Comparison of ENCODE assay signal across 15 cellular contexts in genomic region chr6:5522147-5522546, GRCh38.
DNase-seq lines count a peak whose midpoint lies in the region; ATAC-seq and TF ChIP-seq lines count a peak whose summit lies in the region.
"Had no signal": no experiment of that assay in that cellular context is flagged by ENCODE, and none has a peak within 500 bp of the region (broad histone marks: within the 10 kb centered on the region; RNA-seq: fewer than 3 reads in every experiment).

No MANE protein-coding gene starts in this region.

- H3K27ac ChIP-seq in adrenal gland: no peak overlapping the region
- H3K27ac ChIP-seq: PC-9 had no signal

- H3K36me3 ChIP-seq in adrenal gland (replicated peaks in 1 of 2): no peaks in the 10 kb centered on the region

- peaks cover 50% of the 10 kb centered on the region for H3K4me1 Mint-ChIP-seq in activated naive CD4-positive, alpha-beta T cell treated with anti-CD3 and anti-CD28 coated beads, Interleukin-2, amount 10 ng/mL, durations not matched to agents 7 days and 5 days
- H3K4me1 Mint-ChIP-seq in activated CD8-positive, alpha-beta T cell treated with anti-CD3 and anti-CD28 coated beads for 36 hours (ENCODE audit: low read depth): peaks cover 38% of the 10 kb centered on the region
- H3K4me1 Mint-ChIP-seq in stimulated activated effector memory CD8-positive, alpha-beta T cell treated with anti-CD3 and anti-CD28 coated beads, Interleukin-12 subunit alpha, Interleukin-12 subunit beta, amount 100 ng/mL, for 72 hours: peaks cover 37% of the 10 kb centered on the region
- H3K4me1 Mint-ChIP-seq: H9 had no signal

- no peak overlapping the region for H3K4me3 ChIP-seq in NB4 (ENCODE audit: low read depth, low read length)
- H3K4me3 ChIP-seq in adrenal gland: no peak overlapping the region
- H3K4me3 ChIP-seq: PC-9 had no signal

- no peaks in the 10 kb centered on the region for H3K9me3 Mint-ChIP-seq in activated naive CD4-positive, alpha-beta T cell treated with anti-CD3 and anti-CD28 coated beads, Interleukin-2, amount 10 ng/mL, durations not matched to agents 7 days and 5 days
- H3K9me3 Mint-ChIP-seq in activated CD8-positive, alpha-beta T cell treated with anti-CD3 and anti-CD28 coated beads for 36 hours: no peaks in the 10 kb centered on the region
- no peaks in the 10 kb centered on the region for H3K9me3 Mint-ChIP-seq in stimulated activated effector memory CD8-positive, alpha-beta T cell treated with anti-CD3 and anti-CD28 coated beads, Interleukin-12 subunit alpha, Interleukin-12 subunit beta, amount 100 ng/mL, for 72 hours
- H3K9me3 Mint-ChIP-seq: H9 had no signal

- H3K36me3 Mint-ChIP-seq in activated naive CD4-positive, alpha-beta T cell treated with anti-CD3 and anti-CD28 coated beads, Interleukin-2, amount 10 ng/mL, durations not matched to agents 7 days and 5 days: peaks cover 14% of the 10 kb centered on the region
- H3K36me3 Mint-ChIP-seq in activated CD8-positive, alpha-beta T cell treated with anti-CD3 and anti-CD28 coated beads for 36 hours (ENCODE audit: low read depth): no peaks in the 10 kb centered on the region
- H3K36me3 Mint-ChIP-seq in stimulated activated effector memory CD8-positive, alpha-beta T cell treated with anti-CD3 and anti-CD28 coated beads, Interleukin-12 subunit alpha, Interleukin-12 subunit beta, amount 100 ng/mL, for 72 hours: peaks cover 11% of the 10 kb centered on the region

- POLR2A ChIA-PET in activated CD8-positive, alpha-beta T cell treated with anti-CD3 and anti-CD28 coated beads for 36 hours (lab: Charles Lee): no interaction called here

- H3K27ac Mint-ChIP-seq in activated naive CD4-positive, alpha-beta T cell treated with anti-CD3 and anti-CD28 coated beads, Interleukin-2, amount 10 ng/mL, durations not matched to agents 7 days and 5 days: peak overlapping the region; percentile 83
- no peak overlapping the region for H3K27ac Mint-ChIP-seq in activated CD8-positive, alpha-beta T cell treated with anti-CD3 and anti-CD28 coated beads for 36 hours
- H3K27ac Mint-ChIP-seq in stimulated activated effector memory CD8-positive, alpha-beta T cell treated with anti-CD3 and anti-CD28 coated beads, Interleukin-12 subunit alpha, Interleukin-12 subunit beta, amount 100 ng/mL, for 72 hours: no peak overlapping the region
- H3K27ac Mint-ChIP-seq: H9 had no signal

- no peaks in the 10 kb centered on the region for H3K27me3 Mint-ChIP-seq in activated naive CD4-positive, alpha-beta T cell treated with anti-CD3 and anti-CD28 coated beads, Interleukin-2, amount 10 ng/mL, durations not matched to agents 7 days and 5 days
- no peaks in the 10 kb centered on the region for H3K27me3 Mint-ChIP-seq in activated CD8-positive, alpha-beta T cell treated with anti-CD3 and anti-CD28 coated beads for 36 hours

- H3K27me3 ChIP-seq in adrenal gland: no peaks in the 10 kb centered on the region

- H3K4me1 ChIP-seq in adrenal gland (replicated peaks in 1 of 2): no peaks in the 10 kb centered on the region

- no peak overlapping the region for H3K4me3 Mint-ChIP-seq in activated naive CD4-positive, alpha-beta T cell treated with anti-CD3 and anti-CD28 coated beads, Interleukin-2, amount 10 ng/mL, durations not matched to agents 7 days and 5 days
- no peak overlapping the region for H3K4me3 Mint-ChIP-seq in activated CD8-positive, alpha-beta T cell treated with anti-CD3 and anti-CD28 coated beads for 36 hours
- H3K4me3 Mint-ChIP-seq in stimulated activated effector memory CD8-positive, alpha-beta T cell treated with anti-CD3 and anti-CD28 coated beads, Interleukin-12 subunit alpha, Interleukin-12 subunit beta, amount 100 ng/mL, for 72 hours: no peak overlapping the region
- H3K4me3 Mint-ChIP-seq: H9 had no signal

- intact Hi-C loops in activated CD8-positive, alpha-beta T cell treated with anti-CD3 and anti-CD28 coated beads for 36 hours (cut with micrococcal nuclease): no loop called here
- intact Hi-C loops in adrenal gland (cut with DNase I): no loop called here

- no peak for ATAC-seq in activated CD8-positive, alpha-beta T cell treated with anti-CD3 and anti-CD28 coated beads for 36 hours
- ATAC-seq in stimulated activated effector memory CD8-positive, alpha-beta T cell treated with anti-CD3 and anti-CD28 coated beads, Interleukin-12 subunit alpha, Interleukin-12 subunit beta, amount 100 ng/mL, for 72 hours: peak; percentile 49
- ATAC-seq: HepG2 had no signal

- H3K9me3 ChIP-seq in adrenal gland (replicated peaks in 1 of 3): no peaks in the 10 kb centered on the region

- DNase-seq in activated naive CD4-positive, alpha-beta T cell treated with anti-CD3 and anti-CD28 coated beads, Interleukin-2, amount 10 ng/mL, durations not matched to agents 7 days and 5 days: no peak
- no peak for DNase-seq in activated naive CD4-positive, alpha-beta T cell treated with anti-CD3 and anti-CD28 coated beads, Interleukin-2, amount 50 U/mL, for 16 hours
- DNase-seq in NB4 (ENCODE audit: low read depth) (peak; percentile 33), adrenal gland (no peak), COR-L47 (lab: John Stamatoyannopoulos, UW) (no peak), 8988T (no peak)
- peak; percentile 15 for DNase-seq in activated CD8-positive, alpha-beta T cell treated with anti-CD3 and anti-CD28 coated beads for 36 hours
- no peak for DNase-seq in stimulated activated effector memory CD8-positive, alpha-beta T cell treated with anti-CD3 and anti-CD28 coated beads, Interleukin-12 subunit alpha, Interleukin-12 subunit beta, amount 100 ng/mL, for 72 hours (ENCODE audit: low spot score in 2 of 2)
- DNase-seq: H9, Karpas-422, NCI-H146, NCI-H2081 treated with DMSO at 0.1 percent for 48 hours, NCI-H526, PC-9 had no signal

- TF ChIP-seq POLR2A in NB4 (IDR thresholded peaks at IDR 0.05; ENCODE audit: extremely low read depth, insufficient read length): no peak
- no peak for TF ChIP-seq POLR2A in adrenal gland (IDR thresholded peaks at IDR 0.05)

- CTCF ChIA-PET in activated naive CD4-positive, alpha-beta T cell treated with anti-CD3 and anti-CD28 coated beads, Interleukin-2, amount 10 ng/mL, durations not matched to agents 7 days and 5 days (lab: Charles Lee): interaction anchor here (0.7 kb wide), 1 partner anchor 51 kb away, joined by 3 read pairs; no protein-coding TSS in a partner anchor
- CTCF ChIA-PET in activated CD8-positive, alpha-beta T cell treated with anti-CD3 and anti-CD28 coated beads for 36 hours (lab: Charles Lee): no interaction called here

- no peak for TF ChIP-seq CTCF in NB4 (IDR thresholded peaks at IDR 0.05; ENCODE audit: low read depth, low read length)
- TF ChIP-seq CTCF in activated CD8-positive, alpha-beta T cell treated with anti-CD3 and anti-CD28 coated beads for 36 hours (IDR thresholded peaks at IDR 0.05): no peak
- no peak for TF ChIP-seq CTCF in adrenal gland (IDR thresholded peaks at IDR 0.05)

Comparison
In these comparisons a context has a peak if more than half of its experiments do, and no peak if none do; other contexts are left out.
1. DNase-seq: peak in NB4 (single experiment) and activated CD8-positive, alpha-beta T cell treated with anti-CD3 and anti-CD28 coated beads for 36 hours (single experiment); none in activated naive CD4-positive, alpha-beta T cell treated with anti-CD3 and anti-CD28 coated beads, Interleukin-2, amount 10 ng/mL, durations not matched to agents 7 days and 5 days (single experiment), activated naive CD4-positive, alpha-beta T cell treated with anti-CD3 and anti-CD28 coated beads, Interleukin-2, amount 50 U/mL, for 16 hours (single experiment), stimulated activated effector memory CD8-positive, alpha-beta T cell treated with anti-CD3 and anti-CD28 coated beads, Interleukin-12 subunit alpha, Interleukin-12 subunit beta, amount 100 ng/mL, for 72 hours (0 of 2), adrenal gland (0 of 7), COR-L47 (single experiment) and 8988T (single experiment).